In genomic region chr6:7086488-7086887, GRCh38 we compare ENCODE assay signal across 8 cellular contexts. TPM values are rescaled to one million over a fixed set of nuclear protein-coding genes. Genes with fewer than 3 reads are reported as not detected.
A peak's percentile ranks its signal among the peaks of the same experiment; 100 is the strongest.
DNase-seq lines count a peak whose midpoint lies in the region; ATAC-seq and TF ChIP-seq lines count a peak whose summit lies in the region.

No MANE protein-coding gene starts in this region.

- peaks cover 25% of the 10 kb centered on the region for H3K4me1 Mint-ChIP-seq in activated CD8-positive, alpha-beta memory T cell treated with anti-CD3 and anti-CD28 coated beads, Interleukin-2, amount 10 ng/mL, durations not matched to agents 7 days and 5 days

- H3K4me3 ChIP-seq in heart right ventricle, result peak overlapping the region in 9 of 10 donors; percentile 2 to 47 (median 40)

- no peaks in the 10 kb centered on the region for H3K9me3 Mint-ChIP-seq in activated CD8-positive, alpha-beta memory T cell treated with anti-CD3 and anti-CD28 coated beads, Interleukin-2, amount 10 ng/mL, durations not matched to agents 7 days and 5 days (ENCODE audit: low read depth)

- DNase-seq in AG20443 (ENCODE audit: low spot score), result peak; percentile 61
- peak; percentile 44 for DNase-seq in activated CD8-positive, alpha-beta memory T cell treated with anti-CD3 and anti-CD28 coated beads, Interleukin-2, amount 10 ng/mL, durations not matched to agents 7 days and 5 days
- DNase-seq in heart right ventricle, result peak in 1 of 2 donors; percentile 22
- peak; percentile 26 for DNase-seq in stimulated activated CD4-positive, alpha-beta T cell treated with anti-CD3 and anti-CD28 coated beads, Interleukin-1b, Interleukin-23, amount 100 ng/mL, for 48 hours
- DNase-seq in DMS114 treated with DMSO at 0.1 percent for 48 hours (lab: John Stamatoyannopoulos, UW; ENCODE audit: unreplicated experiment), result no peak
- no peak for DNase-seq in dedifferentiated amniotic fluid mesenchymal stem cell (ENCODE audit: extremely low spot score)

- 37 to 59% methylated on average over 9 of the region's 9 CpGs for WGBS in heart right ventricle, 2 donors

- no peaks in the 10 kb centered on the region for H3K9me3 ChIP-seq in heart right ventricle

- intact Hi-C loops in heart right ventricle (cut with DNase I), result no loop called here

- no peaks in the 10 kb centered on the region for H3K36me3 Mint-ChIP-seq in activated CD8-positive, alpha-beta memory T cell treated with anti-CD3 and anti-CD28 coated beads, Interleukin-2, amount 10 ng/mL, durations not matched to agents 7 days and 5 days

- TF ChIP-seq CTCF in heart right ventricle (IDR thresholded peaks at IDR 0.05), result peak in 5 of 9 donors; percentile 12 to 42 (median 32)

- CTCF ChIA-PET in activated CD8-positive, alpha-beta memory T cell treated with anti-CD3 and anti-CD28 coated beads, Interleukin-2, amount 10 ng/mL, durations not matched to agents 7 days and 5 days (lab: Charles Lee), result interaction anchor here (0.8 to 2.7 kb wide), 8 partner anchors 9 to 327 kb away, joined by 3 to 12 read pairs (median 7); no protein-coding TSS in a partner anchor

- peak overlapping the region in 5 of 10 donors; percentile 6 to 59 (median 27) for H3K27ac ChIP-seq in heart right ventricle

- peaks cover 0 to 29% (median 9%) of the 10 kb centered on the region in 9 donors for H3K4me1 ChIP-seq in heart right ventricle

- H3K36me3 ChIP-seq in heart right ventricle, result no peaks in the 10 kb centered on the region

- no peaks in the 10 kb centered on the region for H3K27me3 ChIP-seq in heart right ventricle

- ATAC-seq in GM19372 (IDR thresholded peaks at IDR 0.05; ENCODE audit: low read depth, unreplicated experiment) (peak; percentile 47), HG03520 (IDR thresholded peaks at IDR 0.05; ENCODE audit: unreplicated experiment) (peak; percentile 47), heart right ventricle (peak in 7 of 8 donors; percentile 75 to 88 (median 85))
- ATAC-seq in activated CD8-positive, alpha-beta memory T cell treated with anti-CD3 and anti-CD28 coated beads, Interleukin-2, amount 10 ng/mL, durations not matched to agents 7 days and 5 days, result peak; percentile 56

- H3K4me3 Mint-ChIP-seq in activated CD8-positive, alpha-beta memory T cell treated with anti-CD3 and anti-CD28 coated beads, Interleukin-2, amount 10 ng/mL, durations not matched to agents 7 days and 5 days, result peak overlapping the region; percentile 56

- H3K27me3 Mint-ChIP-seq in activated CD8-positive, alpha-beta memory T cell treated with anti-CD3 and anti-CD28 coated beads, Interleukin-2, amount 10 ng/mL, durations not matched to agents 7 days and 5 days, result peaks cover 56% of the 10 kb centered on the region

- peak overlapping the region; percentile 13 for H3K27ac Mint-ChIP-seq in activated CD8-positive, alpha-beta memory T cell treated with anti-CD3 and anti-CD28 coated beads, Interleukin-2, amount 10 ng/mL, durations not matched to agents 7 days and 5 days

RNA-seq across cellular contexts. Expression of gene RREB1, which starts 21.3 kb away (rescaled TPM):
- total RNA-seq in activated CD8-positive, alpha-beta memory T cell treated with anti-CD3 and anti-CD28 coated beads, Interleukin-2, amount 10 ng/mL, durations not matched to agents 7 days and 5 days, result 10 to 100 TPM; 20.6 to 24.6 TPM
- 10 to 100 TPM; 32.2 to 47.1 (median 36.8) TPM for total RNA-seq in heart right ventricle
- polyA plus RNA-seq in heart right ventricle, result 10 to 100 TPM in 1 of 2 donors, 1 to 10 TPM in 1; 3.0 to 11.4 TPM

Comparison
In these comparisons a context has a peak if more than half of its experiments do, and no peak if none do; other contexts are left out.
1. DNase-seq: peak in AG20443 (single experiment), activated CD8-positive, alpha-beta memory T cell treated with anti-CD3 and anti-CD28 coated beads, Interleukin-2, amount 10 ng/mL, durations not matched to agents 7 days and 5 days (single experiment) and stimulated activated CD4-positive, alpha-beta T cell treated with anti-CD3 and anti-CD28 coated beads, Interleukin-1b, Interleukin-23, amount 100 ng/mL, for 48 hours (single experiment); none in DMS114 treated with DMSO at 0.1 percent for 48 hours (single experiment) and dedifferentiated amniotic fluid mesenchymal stem cell (single experiment).
2. Peak in every context shown above with its lines, with median percentiles within 50 percentile points of each other: ATAC-seq.